ENCODE assay signal across 8 cellular contexts in the genomic region with DNA sequence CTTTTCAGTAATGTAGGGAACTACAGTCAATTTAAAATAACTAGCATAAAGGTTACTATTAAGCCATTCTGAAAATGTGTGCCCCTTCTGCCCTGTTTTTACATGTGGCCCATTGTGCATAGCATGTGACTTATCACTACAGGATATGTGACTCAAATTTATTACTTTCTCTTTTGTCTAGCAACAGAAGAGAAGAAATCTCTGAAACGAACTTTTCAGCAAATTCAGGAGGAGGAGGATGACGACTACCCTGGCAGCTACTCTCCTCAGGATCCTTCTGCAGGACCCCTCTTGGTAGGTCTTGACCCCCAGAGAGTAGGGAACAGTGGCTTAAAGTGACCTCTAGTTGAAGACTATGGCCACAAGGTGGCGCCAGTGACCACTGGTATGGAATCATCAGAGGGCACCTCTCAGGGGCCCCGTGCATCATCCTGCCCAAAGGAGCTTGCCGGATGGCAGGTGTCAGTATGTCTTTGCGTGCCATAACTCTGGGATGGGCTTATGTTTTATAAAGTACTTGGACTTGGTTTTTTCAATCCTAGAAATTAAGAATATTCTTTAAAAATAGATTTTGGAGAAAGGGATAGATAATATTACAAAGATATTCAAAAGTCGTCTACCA.
DNase-seq lines count a peak whose midpoint lies in the region; ATAC-seq and TF ChIP-seq lines count a peak whose summit lies in the region.

No MANE protein-coding gene starts in this region.

- ATAC-seq in HG02588 (IDR thresholded peaks at IDR 0.05; ENCODE audit: unreplicated experiment) (peak; percentile 62), HG02763 (IDR thresholded peaks at IDR 0.05; ENCODE audit: unreplicated experiment) (no peak)

- H3K4me3 ChIP-seq in WI38 (ENCODE audit: low read depth, low read length) = no peak overlapping the region

- DNase-seq in DMS153 treated with DMSO at 0.1 percent for 48 hours (lab: John Stamatoyannopoulos, UW; ENCODE audit: unreplicated experiment) (peak; percentile 79), NCI-H2196 treated with DMSO at 0.1 percent for 48 hours (lab: John Stamatoyannopoulos, UW; ENCODE audit: unreplicated experiment) (peak; percentile 63), T47D (ENCODE audit: low read depth in 1 of 2, low spot score in 1 of 2) (peak; percentile 63 to 85), iris pigment epithelial cell (ENCODE audit: low read depth) (peak; percentile 56)
- DNase-seq in stimulated activated CD4-positive, alpha-beta T cell treated with anti-CD3 and anti-CD28 coated beads, Interleukin-1b, Interleukin-23, amount 100 ng/mL, for 24 hours (ENCODE audit: low read depth in 4 of 4, low spot score in 1 of 4) = peak; percentile 46 to 61 (median 58)

- TF ChIP-seq CTCF in WI38 (IDR thresholded peaks at IDR 0.05; ENCODE audit: low read depth, low read length) = peak; percentile 82

- in situ Hi-C loops in T47D (cut with HindIII; ENCODE audit: low pct_unique_long_range_greater_than_20kb, low sequenced_read_pairs) = no loop called here
